Comparison of ENCODE assay signal across 11 cellular contexts in genomic region chr4:36414248-36414647, GRCh38.
DNase-seq lines count a peak whose midpoint lies in the region; ATAC-seq, FAIRE-seq and TF ChIP-seq lines count a peak whose summit lies in the region.
"Had no signal": no experiment of that assay in that cellular context is flagged by ENCODE, and none has a peak within 500 bp of the region (broad histone marks: within the 10 kb centered on the region; RNA-seq: fewer than 3 reads in every experiment).

No MANE protein-coding gene starts in this region.

- no peaks in the 10 kb centered on the region for H3F3A ChIP-seq in neural progenitor cell (ENCODE audit: low read depth)

- H3K4me1 ChIP-seq in astrocyte (ENCODE audit: insufficient read depth, low read length) (no peaks in the 10 kb centered on the region), neural progenitor cell (peaks cover 3% of the 10 kb centered on the region)

- H3K27me3 Mint-ChIP-seq in astrocyte (ENCODE audit: low read depth, unreplicated experiment) = peaks cover 3% of the 10 kb centered on the region
- no peaks in the 10 kb centered on the region for H3K27me3 Mint-ChIP-seq in neural progenitor cell (ENCODE audit: insufficient read depth, low read depth)

- ATAC-seq in HG02938 (IDR thresholded peaks at IDR 0.05; ENCODE audit: unreplicated experiment) = no peak
- ATAC-seq: activated naive CD8-positive, alpha-beta T cell treated with anti-CD3 and anti-CD28 coated beads, Interleukin-2, amount 50 U/mL, for 24 hours had no signal

- H3K4me1 Mint-ChIP-seq in astrocyte (ENCODE audit: low read depth, unreplicated experiment) = no peaks in the 10 kb centered on the region
- no peaks in the 10 kb centered on the region for H3K4me1 Mint-ChIP-seq in neural progenitor cell
- H3K4me1 Mint-ChIP-seq: activated naive CD8-positive, alpha-beta T cell treated with anti-CD3 and anti-CD28 coated beads, Interleukin-2, amount 50 U/mL, for 24 hours had no signal

- H3K4me3 ChIP-seq in astrocyte (ENCODE audit: insufficient read depth, low read depth, low read length) = no peak overlapping the region
- H3K4me3 ChIP-seq in neural progenitor cell = no peak overlapping the region

- no peak for FAIRE-seq in astrocyte (lab: Jason Lieb, UNC)
- FAIRE-seq: H54, RCC 7860 had no signal

- H4K20me1 ChIP-seq in astrocyte (ENCODE audit: insufficient read depth, low read length) = no peaks in the 10 kb centered on the region
- H4K20me1 ChIP-seq in neural progenitor cell (ENCODE audit: low read depth) = no peaks in the 10 kb centered on the region

- no peak overlapping the region for H3K4me2 ChIP-seq in astrocyte (ENCODE audit: low read length)
- no peak overlapping the region for H3K4me2 ChIP-seq in neural progenitor cell

- TF ChIP-seq CTCF in GM12873 (IDR thresholded peaks at IDR 0.05; ENCODE audit: insufficient read depth, low read depth, low read length, missing control alignments) = peak; percentile 44
- peak; percentile 7 for TF ChIP-seq CTCF in astrocyte (IDR thresholded peaks at IDR 0.05; ENCODE audit: insufficient read depth, low read depth, low read length)
- TF ChIP-seq CTCF in neural progenitor cell (IDR thresholded peaks at IDR 0.05) = peak; percentile 49

- H3K9ac ChIP-seq in astrocyte (ENCODE audit: low read length) (no peak overlapping the region), neural progenitor cell (no peak overlapping the region)

- H3K4me3 Mint-ChIP-seq in astrocyte (ENCODE audit: unreplicated experiment) (no peak overlapping the region), neural progenitor cell (no peak overlapping the region)
- H3K4me3 Mint-ChIP-seq: activated naive CD8-positive, alpha-beta T cell treated with anti-CD3 and anti-CD28 coated beads, Interleukin-2, amount 50 U/mL, for 24 hours had no signal

- no peaks in the 10 kb centered on the region for H3K36me3 Mint-ChIP-seq in astrocyte (ENCODE audit: low read depth, unreplicated experiment)
- H3K36me3 Mint-ChIP-seq in neural progenitor cell = no peaks in the 10 kb centered on the region

- H3K79me2 ChIP-seq in astrocyte (ENCODE audit: insufficient read depth, low read length) (no peaks in the 10 kb centered on the region), neural progenitor cell (ENCODE audit: low read depth) (no peaks in the 10 kb centered on the region)

- H3K27me3 ChIP-seq in astrocyte (ENCODE audit: insufficient read depth, low read length) (no peaks in the 10 kb centered on the region), neural progenitor cell (no peaks in the 10 kb centered on the region)

- H3K27ac Mint-ChIP-seq in astrocyte (ENCODE audit: unreplicated experiment) (no peak overlapping the region), neural progenitor cell (no peak overlapping the region)
- H3K27ac Mint-ChIP-seq: activated naive CD8-positive, alpha-beta T cell treated with anti-CD3 and anti-CD28 coated beads, Interleukin-2, amount 50 U/mL, for 24 hours had no signal

- DNase-seq in Kasumi-1 (lab: John Stamatoyannopoulos, UW) = peak; percentile 28 to 31
- DNase-seq in astrocyte (ENCODE audit: low read depth) = no peak
- DNase-seq in neural progenitor cell (ENCODE audit: low spot score) = no peak
- DNase-seq in glomerular visceral epithelial cell (ENCODE audit: extremely low spot score) = no peak
- no peak for DNase-seq in RPMI8226
- DNase-seq: activated naive CD8-positive, alpha-beta T cell treated with anti-CD3 and anti-CD28 coated beads, Interleukin-2, amount 50 U/mL, for 24 hours; stimulated activated CD4-positive, alpha-beta T cell treated with anti-CD3 and anti-CD28 coated beads, Interleukin-2, amount 100 ng/mL, for 24 hours had no signal

- H3K27ac ChIP-seq in astrocyte (ENCODE audit: low read depth, low read length) (no peak overlapping the region), neural progenitor cell (no peak overlapping the region)

- H3K9me3 Mint-ChIP-seq in astrocyte (ENCODE audit: unreplicated experiment) (no peaks in the 10 kb centered on the region), neural progenitor cell (no peaks in the 10 kb centered on the region)
- H3K9me3 Mint-ChIP-seq: activated naive CD8-positive, alpha-beta T cell treated with anti-CD3 and anti-CD28 coated beads, Interleukin-2, amount 50 U/mL, for 24 hours had no signal

- H3K36me3 ChIP-seq in astrocyte (ENCODE audit: insufficient read depth, low read length) (no peaks in the 10 kb centered on the region), neural progenitor cell (no peaks in the 10 kb centered on the region)

- H3K9me3 ChIP-seq in astrocyte (ENCODE audit: insufficient read depth, low read depth, low read length) (no peaks in the 10 kb centered on the region), neural progenitor cell (ENCODE audit: low read depth) (no peaks in the 10 kb centered on the region)

- H2AFZ ChIP-seq in astrocyte (ENCODE audit: low read depth, low read length) (no peak overlapping the region), neural progenitor cell (replicated peaks) (no peak overlapping the region)

Comparison
In these comparisons a context has a peak if more than half of its experiments do, and no peak if none do; other contexts are left out.
1. DNase-seq: peak in Kasumi-1 (2 of 2); none in astrocyte (single experiment), neural progenitor cell (single experiment), glomerular visceral epithelial cell (single experiment) and RPMI8226 (single experiment).
2. Peak in every context shown above with its lines, with median percentiles within 50 percentile points of each other: CTCF ChIP-seq.